Comparison of ENCODE assay signal across 20 cellular contexts in the genomic region with DNA sequence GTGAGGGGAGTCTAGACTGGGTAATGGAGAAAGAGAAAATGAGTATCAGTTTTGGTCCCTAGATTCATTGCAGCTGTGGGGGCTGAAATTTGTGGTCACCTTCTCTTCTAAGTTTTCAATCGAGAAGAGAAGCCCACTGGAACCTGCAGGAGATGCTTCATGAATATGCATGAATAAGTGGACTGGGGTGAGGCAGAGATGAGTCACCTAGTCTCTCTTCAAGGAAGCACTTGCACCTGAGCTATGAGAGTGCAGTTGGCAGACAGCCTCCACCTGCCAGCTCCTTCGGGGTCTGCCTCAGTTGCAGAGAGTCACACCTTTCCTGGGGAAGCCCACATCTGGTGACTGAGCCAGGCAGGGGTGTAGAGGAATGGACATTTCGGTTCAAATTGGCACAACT.
DNase-seq lines count a peak whose midpoint lies in the region; ATAC-seq, FAIRE-seq and TF ChIP-seq lines count a peak whose summit lies in the region.
"Had no signal": no experiment of that assay in that cellular context is flagged by ENCODE, and none has a peak within 500 bp of the region (broad histone marks: within the 10 kb centered on the region; RNA-seq: fewer than 3 reads in every experiment).

No MANE protein-coding gene starts in this region.

- peak overlapping the region; percentile 35; the same call in 1 of the 2 replicates for H3K4me2 ChIP-seq in GM12878 (ENCODE audit: control insufficient read depth, insufficient read depth)

- no peaks in the 10 kb centered on the region for H4K20me1 ChIP-seq in GM12878 (ENCODE audit: control insufficient read depth, insufficient read depth)

- H3K9ac ChIP-seq in GM12878 (ENCODE audit: control insufficient read depth, insufficient read depth, low read length): no peak overlapping the region
- H3K9ac ChIP-seq: parathyroid adenoma had no signal

- intact Hi-C loops in GM12878 (cut with micrococcal nuclease; ENCODE audit: unreplicated experiment): loop anchor here (5.0 kb wide), 1 partner anchor 34 kb away; no protein-coding TSS in a partner anchor

- RAD21 ChIA-PET in GM12878 (lab: Charles Lee; ENCODE audit: unreplicated experiment): interaction anchor here (0.6 to 4.0 kb wide), 7 partner anchors 11 to 86 kb away, joined by 3 to 24 read pairs (median 4); no protein-coding TSS in a partner anchor

- no peak for TF ChIP-seq RAD21 in GM12878 (IDR thresholded peaks at IDR 0.05; ENCODE audit: insufficient read depth, low read depth, low read length)

- H3K4me1 ChIP-seq in GM12878 (ENCODE audit: control insufficient read depth, insufficient read depth, low read length): peaks cover 41% of the 10 kb centered on the region
- H3K4me1 ChIP-seq: parathyroid adenoma had no signal

- no peaks in the 10 kb centered on the region for H3K9me3 ChIP-seq in GM12878 (replicated peaks; ENCODE audit: control insufficient read depth, insufficient read depth, low read length)
- H3K9me3 ChIP-seq: transverse colon had no signal

- ATAC-seq in GM18907 (IDR thresholded peaks at IDR 0.05; ENCODE audit: unreplicated experiment): peak; percentile 41
- ATAC-seq in HG03342 (IDR thresholded peaks at IDR 0.05; ENCODE audit: unreplicated experiment): peak; percentile 47
- ATAC-seq in GM12878: peak; percentile 50; the same call in 2 of the 3 replicates
- no peak for ATAC-seq in HG03095 (IDR thresholded peaks at IDR 0.05; ENCODE audit: unreplicated experiment)
- ATAC-seq: activated CD8-positive, alpha-beta T cell treated with anti-CD3 and anti-CD28 coated beads for 36 hours; natural killer cell treated with Interleukin-12 subunit alpha and Interleukin-12 subunit beta and Interleukin-15 and Interleukin-18, amount 100 ng/mL, for 72 hours; WTC11 had no signal

- BruUV-seq in GM12878 (replicated peaks; lab: Mats Ljungman, UMichigan): no TSS peak

- POLR2A ChIA-PET in GM12878 (lab: Charles Lee): interaction anchor here (0.7 to 4.6 kb wide), 4 partner anchors 13 to 28 kb away, joined by 3 to 34 read pairs (median 4); no protein-coding TSS in a partner anchor

- no peak overlapping the region for H3K4me3 ChIP-seq in GM12878
- H3K4me3 ChIP-seq: transverse colon had no signal

- no peak for TF ChIP-seq CTCF in GM12878 (IDR thresholded peaks at IDR 0.05 in 2 of 3, conservative IDR thresholded peaks at IDR 0.05 in 1 of 3; ENCODE audit: control insufficient read depth in 2 of 3, extremely low read depth in 1 of 3, insufficient read depth in 1 of 3, low read depth in 3 of 3, low read length in 3 of 3)

- WGBS in GM12878 (ENCODE audit: insufficient coverage, insufficient replicate concordance, low lambda C conversion rate, missing lambda C conversion rate): 51% methylated on average over 3 of the region's 3 CpGs

- CTCF ChIA-PET in GM12878 (lab: Yijun Ruan, JAX): interaction anchor here (0.8 to 1.5 kb wide), 4 partner anchors 18 to 86 kb away, joined by 3 to 7 read pairs (median 4); no protein-coding TSS in a partner anchor

- no peaks in the 10 kb centered on the region for H3K79me2 ChIP-seq in GM12878 (ENCODE audit: control insufficient read depth, insufficient read depth, low read length)
- H3K79me2 ChIP-seq: parathyroid adenoma had no signal

- no peak for FAIRE-seq in GM12878 (lab: Jason Lieb, UNC)

- no peak overlapping the region for H3K27ac ChIP-seq in GM12878 (ENCODE audit: control insufficient read depth, insufficient read depth)
- H3K27ac ChIP-seq: parathyroid adenoma, transverse colon had no signal

- DNase-seq in GM12878 (ENCODE audit: low read depth, low spot score): no peak
- peak; percentile 77 for DNase-seq in renal cortical epithelial cell (ENCODE audit: low read depth)
- DNase-seq in GDM1 (lab: John Stamatoyannopoulos, UW): no peak
- no peak for DNase-seq in COLO668 (lab: John Stamatoyannopoulos, UW; ENCODE audit: unreplicated experiment)
- DNase-seq: activated CD8-positive, alpha-beta T cell treated with anti-CD3 and anti-CD28 coated beads for 36 hours; activated naive CD4-positive, alpha-beta T cell treated with anti-CD3 and anti-CD28 coated beads, Interleukin-2, amount 10 ng/mL, durations not matched to agents 7 days and 5 days; activated T-cell treated with anti-CD3 and anti-CD28 coated beads, Interleukin-2, amount 50 U/mL, for 1 hour; AML-193; HFFc6; NCI-H1417 treated with DMSO at 0.1 percent for 48 hours; OCI-M1; stimulated activated naive CD4-positive, alpha-beta T cell; T-helper 2 cell; transverse colon had no signal

- H2AFZ ChIP-seq in GM12878 (ENCODE audit: control insufficient read depth, low read depth, low read length): no peak overlapping the region
- H2AFZ ChIP-seq: parathyroid adenoma had no signal

- TF ChIP-seq EP300 in GM12878 (IDR thresholded peaks at IDR 0.05; ENCODE audit: borderline replicate concordance in 1 of 2, control insufficient read depth in 1 of 2, low read depth in 2 of 2, low read length in 2 of 2): no peak

- no peaks in the 10 kb centered on the region for H3K27me3 ChIP-seq in GM12878 (replicated peaks in 1 of 2; ENCODE audit: control insufficient read depth in 2 of 2, insufficient read depth in 2 of 2, low read length in 1 of 2)
- H3K27me3 ChIP-seq: transverse colon had no signal

- in situ Hi-C loops in GM12878 (cut with MboI): no loop called here

- no peak for TF ChIP-seq POLR2A in GM12878 (IDR thresholded peaks at IDR 0.05; ENCODE audit: low read depth, low read length)

- H3K36me3 ChIP-seq in GM12878 (ENCODE audit: control insufficient read depth in 2 of 2, insufficient read depth in 2 of 2, low read length in 1 of 2): no peaks in the 10 kb centered on the region
- H3K36me3 ChIP-seq: transverse colon had no signal

- SMC1A ChIA-PET in GM12878 (lab: Charles Lee; ENCODE audit: uncharacterized antibody, unreplicated experiment): interaction anchor here (0.6 to 8.6 kb wide), 11 partner anchors 8 to 470 kb away, joined by 3 to 70 read pairs (median 5); no protein-coding TSS in a partner anchor

TF ChIP-seq in GM12878, 131 proteins besides CTCF, POLR2A, EP300 and RAD21:
- TF ChIP-seq POU2F2 (IDR thresholded peaks at IDR 0.05; ENCODE audit: borderline replicate concordance, low read depth, low read length) (peak; percentile 97), RUNX3 (IDR thresholded peaks at IDR 0.05; ENCODE audit: low read length) (peak; percentile 37), FOXK2 (IDR thresholded peaks at IDR 0.05) (no peak)
